Comparison of ENCODE assay signal across 14 cellular contexts in the genomic region with DNA sequence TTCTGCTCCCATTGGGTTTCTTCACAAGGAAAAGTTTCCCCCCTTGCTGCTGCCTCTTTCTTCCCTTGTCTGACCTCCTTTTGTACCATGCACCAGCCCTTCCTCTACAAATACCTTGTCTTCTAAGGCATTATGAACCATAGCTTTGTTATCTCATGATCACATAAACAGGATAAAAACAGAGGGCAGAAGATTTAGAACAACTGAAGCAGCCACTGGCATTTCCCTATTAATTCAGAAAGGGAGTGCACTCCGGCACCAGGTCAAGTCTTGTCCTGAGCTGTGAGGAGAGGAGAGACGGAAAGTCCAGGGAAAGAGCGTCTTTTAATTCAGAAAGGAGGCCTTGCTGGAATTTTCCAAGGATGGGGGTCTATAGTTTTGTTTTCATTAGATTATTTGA.
A peak's percentile ranks its signal among the peaks of the same experiment; 100 is the strongest.
DNase-seq lines count a peak whose midpoint lies in the region; ATAC-seq and TF ChIP-seq lines count a peak whose summit lies in the region.
"Had no signal": no experiment of that assay in that cellular context is flagged by ENCODE, and none has a peak within 500 bp of the region (broad histone marks: within the 10 kb centered on the region; RNA-seq: fewer than 3 reads in every experiment).

No MANE protein-coding gene starts in this region.

- H3K4me1 ChIP-seq in mesenchymal stem cell (ENCODE audit: control insufficient read depth, insufficient read depth, low read depth, low read length) (no peaks in the 10 kb centered on the region), testis (peaks cover 8% of the 10 kb centered on the region)
- H3K4me1 ChIP-seq: BLaER1 treated with 17β-estradiol and CSF1 and Interleukin-3, amounts not matched to agents 10 nM and 100 nM had no signal

- no peaks in the 10 kb centered on the region for H3K79me1 ChIP-seq in mesenchymal stem cell (replicated peaks; ENCODE audit: low read length, poor library complexity, severe bottlenecking)

- no peak overlapping the region for H3K4me2 ChIP-seq in mesenchymal stem cell (ENCODE audit: low read length, poor library complexity, severe bottlenecking)
- H3K4me2 ChIP-seq: BLaER1 treated with 17β-estradiol and CSF1 and Interleukin-3, amounts not matched to agents 10 nM and 100 nM had no signal

- no peak overlapping the region for H3K23ac ChIP-seq in mesenchymal stem cell (ENCODE audit: low read length in 2 of 2)

- TF ChIP-seq CTCF in neural crest cell (conservative IDR thresholded peaks at IDR 0.05) (no peak), testis (IDR thresholded peaks at IDR 0.05) (no peak)

- no peak overlapping the region for H4K91ac ChIP-seq in mesenchymal stem cell (ENCODE audit: low read length)

- H3K4me3 ChIP-seq in mesenchymal stem cell (ENCODE audit: insufficient read depth in 1 of 2, low read depth in 1 of 2, low read length in 2 of 2) (no peak overlapping the region), testis (no peak overlapping the region)
- H3K4me3 ChIP-seq: BLaER1 treated with 17β-estradiol and CSF1 and Interleukin-3, amounts not matched to agents 10 nM and 100 nM; GM23248 had no signal

- H2BK15ac ChIP-seq in mesenchymal stem cell (ENCODE audit: low read depth, poor library complexity, severe bottlenecking), result no peak overlapping the region

- intact Hi-C loops in testis (cut with DNase I; ENCODE audit: low total_unique reads), result no loop called here

- no peaks in the 10 kb centered on the region for H3K36me3 Mint-ChIP-seq in neural crest cell (ENCODE audit: low read depth)
- H3K36me3 Mint-ChIP-seq in effector memory CD8-positive, alpha-beta T cell (ENCODE audit: insufficient read depth), result no peaks in the 10 kb centered on the region
- H3K36me3 Mint-ChIP-seq: CD4-positive, CD25-positive, alpha-beta regulatory T cell had no signal

- TF ChIP-seq POLR2A in testis (IDR thresholded peaks at IDR 0.05), result no peak

- no peak overlapping the region for H2AK5ac ChIP-seq in mesenchymal stem cell (ENCODE audit: low read length, severe bottlenecking)

- no peaks in the 10 kb centered on the region for H3K27me3 Mint-ChIP-seq in neural crest cell (ENCODE audit: low read depth)
- no peaks in the 10 kb centered on the region for H3K27me3 Mint-ChIP-seq in effector memory CD8-positive, alpha-beta T cell
- H3K27me3 Mint-ChIP-seq: CD4-positive, CD25-positive, alpha-beta regulatory T cell had no signal

- WGBS in mesenchymal stem cell, result 32% methylated on average over 3 of the region's 3 CpGs
- 19 to 23% methylated on average over 3 of the region's 3 CpGs for WGBS in testis, 2 donors

- ATAC-seq in HG02870 (IDR thresholded peaks at IDR 0.05; ENCODE audit: unreplicated experiment), result no peak
- ATAC-seq in effector memory CD8-positive, alpha-beta T cell (replicated peaks), result no peak

- DNase-seq in SK-MEL-5 (ENCODE audit: low read depth, low spot score) (peak; percentile 10), mesenchymal stem cell (peak; percentile 33), neural crest cell (ENCODE audit: low read depth, low spot score) (no peak), testis (peak; percentile 46), caudate nucleus (lab: John Stamatoyannopoulos, UW) (no peak)
- DNase-seq in activated CD4-positive, alpha-beta T cell treated with anti-CD3 and anti-CD28 coated beads, Interleukin-2, amount 50 U/mL, for 4 hours, result no peak
- DNase-seq in effector memory CD8-positive, alpha-beta T cell, result no peak
- DNase-seq: ACHN; Calu3; CD4-positive, CD25-positive, alpha-beta regulatory T cell; DMS 273 treated with DMSO at 0.1 percent for 48 hours; GM23248 had no signal

- no peak overlapping the region for H2BK12ac ChIP-seq in mesenchymal stem cell (ENCODE audit: low read length in 2 of 2)

- H3K9me3 ChIP-seq in mesenchymal stem cell (ENCODE audit: control insufficient read depth, low read length) (no peaks in the 10 kb centered on the region), testis (no peaks in the 10 kb centered on the region)
- H3K9me3 ChIP-seq: BLaER1 treated with 17β-estradiol and CSF1 and Interleukin-3, amounts not matched to agents 10 nM and 100 nM had no signal

- H3K27me3 ChIP-seq in mesenchymal stem cell (ENCODE audit: control insufficient read depth in 1 of 2, insufficient read depth in 1 of 2, low read length in 2 of 2) (peaks cover 0 to 3% of the 10 kb centered on the region in 2 experiments), testis (no peaks in the 10 kb centered on the region)
- H3K27me3 ChIP-seq: BLaER1 treated with 17β-estradiol and CSF1 and Interleukin-3, amounts not matched to agents 10 nM and 100 nM had no signal

- H4K8ac ChIP-seq in mesenchymal stem cell (ENCODE audit: low read length), result no peak overlapping the region

- no peak overlapping the region for H3K14ac ChIP-seq in mesenchymal stem cell (ENCODE audit: low read length in 2 of 2)

- H3K9me3 Mint-ChIP-seq in neural crest cell, result no peaks in the 10 kb centered on the region
- no peaks in the 10 kb centered on the region for H3K9me3 Mint-ChIP-seq in effector memory CD8-positive, alpha-beta T cell

- no peak overlapping the region for H3K4me3 Mint-ChIP-seq in neural crest cell
- H3K4me3 Mint-ChIP-seq in effector memory CD8-positive, alpha-beta T cell, result no peak overlapping the region
- H3K4me3 Mint-ChIP-seq: CD4-positive, CD25-positive, alpha-beta regulatory T cell had no signal

- no peak overlapping the region for H3K27ac ChIP-seq in mesenchymal stem cell (ENCODE audit: low read length, poor library complexity, severe bottlenecking)
- no peak overlapping the region for H3K27ac ChIP-seq in testis
- H3K27ac ChIP-seq in caudate nucleus (ENCODE audit: low read depth, low read length), result no peak overlapping the region
- H3K27ac ChIP-seq: BLaER1 treated with 17β-estradiol and CSF1 and Interleukin-3, amounts not matched to agents 10 nM and 100 nM; GM23248 had no signal

- H3K4me1 Mint-ChIP-seq in neural crest cell, result peaks cover 6% of the 10 kb centered on the region
- H3K4me1 Mint-ChIP-seq in effector memory CD8-positive, alpha-beta T cell (ENCODE audit: low read depth in 2 of 2), result no peaks in the 10 kb centered on the region
- H3K4me1 Mint-ChIP-seq: CD4-positive, CD25-positive, alpha-beta regulatory T cell had no signal

- H2BK120ac ChIP-seq in mesenchymal stem cell (ENCODE audit: low read depth, low read length), result no peak overlapping the region

- no peak overlapping the region for H2BK5ac ChIP-seq in mesenchymal stem cell (ENCODE audit: low read depth, low read length, poor library complexity, severe bottlenecking)

- no peak overlapping the region for H3K18ac ChIP-seq in mesenchymal stem cell (ENCODE audit: low read depth in 1 of 2, low read length in 2 of 2)

- no peak overlapping the region for H2AFZ ChIP-seq in mesenchymal stem cell (ENCODE audit: low read depth, low read length)
- H2AFZ ChIP-seq: GM23248 had no signal

- no peak overlapping the region for H3K4ac ChIP-seq in mesenchymal stem cell (ENCODE audit: low read depth in 1 of 2, low read length in 2 of 2)

- peak overlapping the region; percentile 1 for H3K27ac Mint-ChIP-seq in neural crest cell (ENCODE audit: unreplicated experiment)
- H3K27ac Mint-ChIP-seq in effector memory CD8-positive, alpha-beta T cell, result no peak overlapping the region
- H3K27ac Mint-ChIP-seq: CD4-positive, CD25-positive, alpha-beta regulatory T cell had no signal

- H3K36me3 ChIP-seq in mesenchymal stem cell (ENCODE audit: control insufficient read depth in 1 of 2, insufficient read depth in 2 of 2, low read depth in 1 of 2, low read length in 2 of 2) (no peaks in the 10 kb centered on the region), testis (ENCODE audit: low read depth, missing control alignments) (no peaks in the 10 kb centered on the region)
- H3K36me3 ChIP-seq: BLaER1 treated with 17β-estradiol and CSF1 and Interleukin-3, amounts not matched to agents 10 nM and 100 nM had no signal

- H3K9ac ChIP-seq in mesenchymal stem cell (ENCODE audit: low read length), result no peak overlapping the region
- H3K9ac ChIP-seq: BLaER1 treated with 17β-estradiol and CSF1 and Interleukin-3, amounts not matched to agents 10 nM and 100 nM; GM23248 had no signal

- in situ Hi-C loops in SK-MEL-5 (cut with HindIII; ENCODE audit: low pct_unique_long_range_greater_than_20kb, low sequenced_read_pairs), result no loop called here

Comparison
In these comparisons a context has a peak if more than half of its experiments do, and no peak if none do; other contexts are left out.
1. DNase-seq: peak in SK-MEL-5 (single experiment), mesenchymal stem cell (single experiment) and testis (single experiment); none in neural crest cell (single experiment), activated CD4-positive, alpha-beta T cell treated with anti-CD3 and anti-CD28 coated beads, Interleukin-2, amount 50 U/mL, for 4 hours (0 of 2), effector memory CD8-positive, alpha-beta T cell (0 of 3) and caudate nucleus (0 of 61).